19 cellular contexts compared by ENCODE assay signal in genomic region chr2:73717251-73717606, GRCh38.
"Had no signal": no experiment of that assay in that cellular context is flagged by ENCODE, and none has a peak within 500 bp of the region (broad histone marks: within the 10 kb centered on the region; RNA-seq: fewer than 3 reads in every experiment).

No MANE protein-coding gene starts in this region.

- H3K4me3 ChIP-seq: colonic mucosa, hepatocyte, lung, prostate gland, right atrium auricular region, suprapubic skin, upper lobe of left lung had no signal

- H3K27me3 ChIP-seq: brain microvascular endothelial cell, colonic mucosa, hepatocyte, right atrium auricular region, suprapubic skin, upper lobe of left lung had no signal

- H3K9me3 ChIP-seq: colonic mucosa, prostate gland, right atrium auricular region, suprapubic skin had no signal

- FAIRE-seq: endometrium, islet of Langerhans had no signal

- DNase-seq: activated CD4-positive, alpha-beta T cell treated with anti-CD3 and anti-CD28 coated beads, Interleukin-2, amount 10 ng/mL, durations not matched to agents 7 days and 5 days; activated CD8-positive, alpha-beta memory T cell treated with anti-CD3 and anti-CD28 coated beads for 24 hours; activated CD8-positive, alpha-beta memory T cell treated with anti-CD3 and anti-CD28 coated beads, Interleukin-2, amount 50 U/mL, for 48 hours; activated effector memory CD4-positive, alpha-beta T cell treated with Interleukin-2 at 50 U/mL for 16 hours; activated naive CD4-positive, alpha-beta T cell treated with anti-CD3 and anti-CD28 coated beads, Interleukin-2, amount 50 U/mL, for 16 hours; activated T-cell treated with anti-CD3 and anti-CD28 coated beads, Interleukin-2, amount 50 U/mL, for 48 hours; brain microvascular endothelial cell; stimulated activated CD4-positive, alpha-beta T cell treated with anti-CD3 and anti-CD28 coated beads, Interleukin-2, amount 100 ng/mL, for 24 hours; upper lobe of left lung had no signal

- H3K27ac ChIP-seq: brain microvascular endothelial cell, colonic mucosa, hepatocyte, right atrium auricular region, suprapubic skin, upper lobe of left lung had no signal

- H3K36me3 ChIP-seq: brain microvascular endothelial cell, colonic mucosa, prostate gland, right atrium auricular region, suprapubic skin, upper lobe of left lung had no signal

- H2AFZ ChIP-seq: hepatocyte had no signal

- H3K4me1 ChIP-seq: colonic mucosa, prostate gland, right atrium auricular region, upper lobe of left lung had no signal

- ATAC-seq: activated CD4-positive, CD25-positive, alpha-beta regulatory T cell treated with anti-CD3 and anti-CD28 coated beads, Interleukin-2, amount 50 U/mL, for 24 hours; esophagus mucosa had no signal

- H3K4me2 ChIP-seq: hepatocyte had no signal

- H3K79me2 ChIP-seq: hepatocyte had no signal
